Comparison of ENCODE assay signal across 32 cellular contexts in genomic region chr18:46222093-46222492, GRCh38.
DNase-seq lines count a peak whose midpoint lies in the region; ATAC-seq, FAIRE-seq and TF ChIP-seq lines count a peak whose summit lies in the region.
"Had no signal": no experiment of that assay in that cellular context is flagged by ENCODE, and none has a peak within 500 bp of the region (broad histone marks: within the 10 kb centered on the region; RNA-seq: fewer than 3 reads in every experiment).

No MANE protein-coding gene starts in this region.

- H3K4me1 ChIP-seq in breast epithelium (no peaks in the 10 kb centered on the region), small intestine (ENCODE audit: control insufficient read depth in 2 of 2, insufficient read depth in 1 of 2, low read depth in 1 of 2, low read length in 1 of 2) (peaks cover 0 to 2% of the 10 kb centered on the region in 2 donors), sigmoid colon (no peaks in the 10 kb centered on the region)
- H3K4me1 ChIP-seq: ascending aorta had no signal

- no peak for DNase-seq in CD4-positive, alpha-beta T cell
- DNase-seq in D721Med (ENCODE audit: insufficient read length, low spot score): no peak
- no peak for DNase-seq in naive thymus-derived CD8-positive, alpha-beta T cell
- no peak for DNase-seq in breast epithelium (ENCODE audit: low spot score in 2 of 2)
- no peak for DNase-seq in H7
- DNase-seq in small intestine: no peak
- DNase-seq in sigmoid colon: no peak
- DNase-seq: activated CD4-positive, CD25-positive, alpha-beta regulatory T cell; activated CD8-positive, alpha-beta memory T cell treated with anti-CD3 and anti-CD28 coated beads for 24 hours; activated naive CD4-positive, alpha-beta T cell; activated T-cell treated with anti-CD3 and anti-CD28 coated beads, Interleukin-2, amount 50 U/mL, for 1 hour; caudate nucleus; cortex of kidney; DMS153; foreskin fibroblast; left colon; mammary epithelial cell; NCI-H1092 treated with DMSO at 0.1 percent for 48 hours; NCI-H187 treated with DMSO at 0.1 percent for 48 hours; NCI-H2171 treated with DMSO at 0.1 percent for 48 hours; NCI-H526 treated with DMSO at 0.1 percent for 48 hours; SHP77 treated with DMSO at 0.1 percent for 48 hours; stimulated activated CD4-positive, alpha-beta T cell treated with anti-CD3 and anti-CD28 coated beads, Interleukin-15, amount 100 ng/mL, for 24 hours; stimulated activated naive CD4-positive, alpha-beta T cell treated with Interleukin-2 at 50 U/mL for 16 hours had no signal

- peak overlapping the region; percentile 55 for H3K4me3 Mint-ChIP-seq in CD4-positive, alpha-beta T cell
- peak overlapping the region; percentile 55 for H3K4me3 Mint-ChIP-seq in activated T-helper 17 cell treated with anti-CD3 and anti-CD28 coated beads, Interleukin-2, amount 50 U/mL, for 72 hours
- H3K4me3 Mint-ChIP-seq in naive thymus-derived CD8-positive, alpha-beta T cell: peak overlapping the region in 9 of 10 donors; percentile 11 to 57 (median 38)
- H3K4me3 Mint-ChIP-seq: IgD-negative memory B cell had no signal

- TF ChIP-seq POLR2A in breast epithelium (IDR thresholded peaks at IDR 0.05): no peak
- TF ChIP-seq POLR2A in sigmoid colon (IDR thresholded peaks at IDR 0.05): no peak

- peaks cover 67% of the 10 kb centered on the region for H3K36me3 Mint-ChIP-seq in CD4-positive, alpha-beta T cell (ENCODE audit: low read depth)
- H3K36me3 Mint-ChIP-seq in activated T-helper 17 cell treated with anti-CD3 and anti-CD28 coated beads, Interleukin-2, amount 50 U/mL, for 72 hours (ENCODE audit: low read depth): peaks cover 60% of the 10 kb centered on the region
- H3K36me3 Mint-ChIP-seq in naive thymus-derived CD8-positive, alpha-beta T cell: peaks cover 8 to 48% (median 29%) of the 10 kb centered on the region in 3 donors
- H3K36me3 Mint-ChIP-seq: IgD-negative memory B cell had no signal

- H3K36me3 ChIP-seq in breast epithelium (no peaks in the 10 kb centered on the region), H7 (replicated peaks; ENCODE audit: control insufficient read depth, insufficient read depth, low read length) (0 out of 2 replicates have a peak, but pooled peaks cover 1% of the 10 kb centered on the region), small intestine (ENCODE audit: control insufficient read depth in 2 of 2, insufficient read depth in 2 of 2, low read length in 2 of 2) (peaks cover 2 to 5% of the 10 kb centered on the region in 2 donors), sigmoid colon (peaks cover 0 to 7% (median 0%) of the 10 kb centered on the region in 4 donors)

- no peak for ATAC-seq in CD4-positive, alpha-beta T cell (ENCODE audit: poor library complexity)
- no peak for ATAC-seq in activated T-helper 17 cell treated with anti-CD3 and anti-CD28 coated beads, Interleukin-2, amount 50 U/mL, for 72 hours (replicated peaks)
- no peak for ATAC-seq in naive thymus-derived CD8-positive, alpha-beta T cell
- ATAC-seq: left colon, Panc1, sciatic nerve had no signal

- peaks cover 81% of the 10 kb centered on the region for H3K4me1 Mint-ChIP-seq in CD4-positive, alpha-beta T cell (ENCODE audit: low read depth)
- peaks cover 48% of the 10 kb centered on the region for H3K4me1 Mint-ChIP-seq in activated T-helper 17 cell treated with anti-CD3 and anti-CD28 coated beads, Interleukin-2, amount 50 U/mL, for 72 hours
- H3K4me1 Mint-ChIP-seq in naive thymus-derived CD8-positive, alpha-beta T cell: peaks cover 37 to 75% (median 63%) of the 10 kb centered on the region in 4 donors

- WGBS in small intestine, 3 donors: 93 to 99% (median 95%) methylated on average over 3 of the region's 3 CpGs
- WGBS in sigmoid colon, 2 donors: 83 to 95% methylated on average over 3 of the region's 3 CpGs

- CTCF ChIA-PET in CD4-positive, alpha-beta T cell (lab: Charles Lee): interaction anchor here (1.6 to 1.9 kb wide), 2 partner anchors 9 to 49 kb away, joined by 5 to 10 read pairs; a partner anchor contains a TSS

- no peak for TF ChIP-seq EP300 in sigmoid colon (IDR thresholded peaks at IDR 0.05)

- H3K4me3 ChIP-seq in breast epithelium: no peak overlapping the region
- H3K4me3 ChIP-seq in H7 (ENCODE audit: insufficient read depth, low read depth, low read length): no peak overlapping the region
- no peak overlapping the region for H3K4me3 ChIP-seq in small intestine (ENCODE audit: low read depth in 1 of 2, low read length in 2 of 2)
- no peak overlapping the region for H3K4me3 ChIP-seq in sigmoid colon
- H3K4me3 ChIP-seq: ascending aorta, HAP-1 had no signal

- POLR2A ChIA-PET in CD4-positive, alpha-beta T cell (lab: Charles Lee): no interaction called here
- POLR2A ChIA-PET in naive thymus-derived CD8-positive, alpha-beta T cell (lab: Charles Lee): interaction anchor here (0.6 to 1.5 kb wide), 3 partner anchors 47 to 59 kb away, joined by 3 to 5 read pairs (median 3); a partner anchor contains a TSS

- H3K9me3 ChIP-seq in CD4-positive, alpha-beta T cell (ENCODE audit: control insufficient read depth, low read length): no peaks in the 10 kb centered on the region
- no peaks in the 10 kb centered on the region for H3K9me3 ChIP-seq in breast epithelium
- H3K9me3 ChIP-seq in small intestine (ENCODE audit: control insufficient read depth, low read depth): no peaks in the 10 kb centered on the region
- H3K9me3 ChIP-seq in sigmoid colon: no peaks in the 10 kb centered on the region
- H3K9me3 ChIP-seq: ascending aorta, HAP-1 had no signal

- peak overlapping the region; percentile 70 for H3K27ac Mint-ChIP-seq in CD4-positive, alpha-beta T cell
- peak overlapping the region; percentile 69 for H3K27ac Mint-ChIP-seq in activated T-helper 17 cell treated with anti-CD3 and anti-CD28 coated beads, Interleukin-2, amount 50 U/mL, for 72 hours
- peak overlapping the region in 9 of 10 donors; percentile 43 to 86 (median 71) for H3K27ac Mint-ChIP-seq in naive thymus-derived CD8-positive, alpha-beta T cell
- H3K27ac Mint-ChIP-seq: progenitor cell of endocrine pancreas had no signal

- H3K27me3 Mint-ChIP-seq in CD4-positive, alpha-beta T cell: no peaks in the 10 kb centered on the region
- H3K27me3 Mint-ChIP-seq in activated T-helper 17 cell treated with anti-CD3 and anti-CD28 coated beads, Interleukin-2, amount 50 U/mL, for 72 hours: no peaks in the 10 kb centered on the region
- H3K27me3 Mint-ChIP-seq in naive thymus-derived CD8-positive, alpha-beta T cell: no peaks in the 10 kb centered on the region
- H3K27me3 Mint-ChIP-seq: IgD-negative memory B cell, progenitor cell of endocrine pancreas had no signal

- intact Hi-C loops in CD4-positive, alpha-beta T cell (cut with DNase I, micrococcal nuclease): no loop called here
- intact Hi-C loops in breast epithelium (cut with DNase I; ENCODE audit: low total_unique reads): no loop called here
- intact Hi-C loops in sigmoid colon (cut with DNase I): no loop called here

- TF ChIP-seq CTCF in CD4-positive, alpha-beta T cell (IDR thresholded peaks at IDR 0.05): no peak
- TF ChIP-seq CTCF in D721Med (IDR thresholded peaks at IDR 0.05; ENCODE audit: insufficient read depth, missing control alignments): no peak
- no peak for TF ChIP-seq CTCF in breast epithelium (IDR thresholded peaks at IDR 0.05)
- no peak for TF ChIP-seq CTCF in sigmoid colon (IDR thresholded peaks at IDR 0.05)

- FAIRE-seq in D721Med (lab: Jason Lieb, UNC): peak; percentile 68
- no peak for FAIRE-seq in small intestine (lab: Jason Lieb, UNC)

- H3K9me3 Mint-ChIP-seq in CD4-positive, alpha-beta T cell: no peaks in the 10 kb centered on the region
- H3K9me3 Mint-ChIP-seq in activated T-helper 17 cell treated with anti-CD3 and anti-CD28 coated beads, Interleukin-2, amount 50 U/mL, for 72 hours: no peaks in the 10 kb centered on the region
- no peaks in the 10 kb centered on the region for H3K9me3 Mint-ChIP-seq in naive thymus-derived CD8-positive, alpha-beta T cell
- H3K9me3 Mint-ChIP-seq: IgD-negative memory B cell had no signal

- no peaks in the 10 kb centered on the region for H3K27me3 ChIP-seq in CD4-positive, alpha-beta T cell (ENCODE audit: control insufficient read depth, insufficient read depth, low read length)
- H3K27me3 ChIP-seq in breast epithelium: no peaks in the 10 kb centered on the region
- H3K27me3 ChIP-seq in H7 (ENCODE audit: control insufficient read depth, insufficient read depth, low read length): no peaks in the 10 kb centered on the region
- no peaks in the 10 kb centered on the region for H3K27me3 ChIP-seq in small intestine (ENCODE audit: control insufficient read depth in 2 of 2, insufficient read depth in 2 of 2, low read length in 2 of 2)
- no peaks in the 10 kb centered on the region for H3K27me3 ChIP-seq in sigmoid colon
- H3K27me3 ChIP-seq: ascending aorta had no signal

- no peak overlapping the region for H3K27ac ChIP-seq in CD4-positive, alpha-beta T cell (ENCODE audit: low read depth, low read length)
- H3K27ac ChIP-seq in breast epithelium: no peak overlapping the region
- H3K27ac ChIP-seq in small intestine (ENCODE audit: low read depth in 1 of 2, low read length in 1 of 2): no peak overlapping the region
- no peak overlapping the region for H3K27ac ChIP-seq in sigmoid colon
- H3K27ac ChIP-seq: ascending aorta, C4-2B had no signal
